1 cellular context compared by ENCODE assay signal in the genomic region with DNA sequence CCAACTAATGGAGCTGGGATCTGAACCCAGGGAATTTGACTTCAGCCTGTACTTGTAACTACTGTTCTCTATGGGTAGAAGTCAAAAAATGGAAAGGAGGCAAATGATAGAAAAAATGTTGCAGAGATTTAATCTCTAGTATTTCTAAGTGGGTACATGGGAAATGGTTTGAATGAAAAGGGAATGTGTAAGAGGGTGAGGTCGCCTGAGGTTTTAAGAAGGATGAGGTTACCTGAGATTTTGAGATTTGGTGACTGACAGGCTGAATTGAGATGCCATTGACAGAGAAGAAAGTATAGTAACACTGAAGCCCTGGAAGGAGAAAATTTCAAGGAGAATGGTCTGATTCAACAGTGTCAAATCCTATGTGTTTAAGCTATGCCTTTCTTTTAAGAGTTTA.
TF ChIP-seq lines count a peak whose summit lies in the region.

No MANE protein-coding gene starts in this region.

TF ChIP-seq in A549, 52 proteins besides CTCF, POLR2A, EP300 and RAD21 (continued from another document):
- TF ChIP-seq HOXB5 (CRISPR knock-in tag; IDR thresholded peaks at IDR 0.05) (no peak), EHMT2 (IDR thresholded peaks at IDR 0.05; ENCODE audit: low read depth) (no peak), FOSL2 (IDR thresholded peaks at IDR 0.05) (no peak), FOSL2 (CRISPR knock-in tag; IDR thresholded peaks at IDR 0.05) (no peak), CEBPB (IDR thresholded peaks at IDR 0.05) (no peak), RNF2 (IDR thresholded peaks at IDR 0.05; ENCODE audit: borderline replicate concordance, low read depth) (no peak), BHLHE40 (IDR thresholded peaks at IDR 0.05; ENCODE audit: low read depth, low read length) (no peak), POLR2AphosphoS2 (conservative IDR thresholded peaks at IDR 0.05; ENCODE audit: low read length) (no peak), GATA3 (IDR thresholded peaks at IDR 0.05; ENCODE audit: borderline replicate concordance) (no peak), CHD4 (IDR thresholded peaks at IDR 0.05; ENCODE audit: borderline replicate concordance) (no peak)
- TF ChIP-seq, protein P1, sequence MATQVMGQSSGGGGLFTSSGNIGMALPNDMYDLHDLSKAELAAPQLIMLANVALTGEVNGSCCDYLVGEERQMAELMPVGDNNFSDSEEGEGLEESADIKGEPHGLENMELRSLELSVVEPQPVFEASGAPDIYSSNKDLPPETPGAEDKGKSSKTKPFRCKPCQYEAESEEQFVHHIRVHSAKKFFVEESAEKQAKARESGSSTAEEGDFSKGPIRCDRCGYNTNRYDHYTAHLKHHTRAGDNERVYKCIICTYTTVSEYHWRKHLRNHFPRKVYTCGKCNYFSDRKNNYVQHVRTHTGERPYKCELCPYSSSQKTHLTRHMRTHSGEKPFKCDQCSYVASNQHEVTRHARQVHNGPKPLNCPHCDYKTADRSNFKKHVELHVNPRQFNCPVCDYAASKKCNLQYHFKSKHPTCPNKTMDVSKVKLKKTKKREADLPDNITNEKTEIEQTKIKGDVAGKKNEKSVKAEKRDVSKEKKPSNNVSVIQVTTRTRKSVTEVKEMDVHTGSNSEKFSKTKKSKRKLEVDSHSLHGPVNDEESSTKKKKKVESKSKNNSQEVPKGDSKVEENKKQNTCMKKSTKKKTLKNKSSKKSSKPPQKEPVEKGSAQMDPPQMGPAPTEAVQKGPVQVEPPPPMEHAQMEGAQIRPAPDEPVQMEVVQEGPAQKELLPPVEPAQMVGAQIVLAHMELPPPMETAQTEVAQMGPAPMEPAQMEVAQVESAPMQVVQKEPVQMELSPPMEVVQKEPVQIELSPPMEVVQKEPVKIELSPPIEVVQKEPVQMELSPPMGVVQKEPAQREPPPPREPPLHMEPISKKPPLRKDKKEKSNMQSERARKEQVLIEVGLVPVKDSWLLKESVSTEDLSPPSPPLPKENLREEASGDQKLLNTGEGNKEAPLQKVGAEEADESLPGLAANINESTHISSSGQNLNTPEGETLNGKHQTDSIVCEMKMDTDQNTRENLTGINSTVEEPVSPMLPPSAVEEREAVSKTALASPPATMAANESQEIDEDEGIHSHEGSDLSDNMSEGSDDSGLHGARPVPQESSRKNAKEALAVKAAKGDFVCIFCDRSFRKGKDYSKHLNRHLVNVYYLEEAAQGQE (IDR thresholded peaks at IDR 0.05), result no peak
- TF ChIP-seq, protein P2, sequence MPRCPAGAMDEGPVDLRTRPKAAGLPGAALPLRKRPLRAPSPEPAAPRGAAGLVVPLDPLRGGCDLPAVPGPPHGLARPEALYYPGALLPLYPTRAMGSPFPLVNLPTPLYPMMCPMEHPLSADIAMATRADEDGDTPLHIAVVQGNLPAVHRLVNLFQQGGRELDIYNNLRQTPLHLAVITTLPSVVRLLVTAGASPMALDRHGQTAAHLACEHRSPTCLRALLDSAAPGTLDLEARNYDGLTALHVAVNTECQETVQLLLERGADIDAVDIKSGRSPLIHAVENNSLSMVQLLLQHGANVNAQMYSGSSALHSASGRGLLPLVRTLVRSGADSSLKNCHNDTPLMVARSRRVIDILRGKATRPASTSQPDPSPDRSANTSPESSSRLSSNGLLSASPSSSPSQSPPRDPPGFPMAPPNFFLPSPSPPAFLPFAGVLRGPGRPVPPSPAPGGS (IDR thresholded peaks at IDR 0.05), result no peak
- TF ChIP-seq, protein P3, sequence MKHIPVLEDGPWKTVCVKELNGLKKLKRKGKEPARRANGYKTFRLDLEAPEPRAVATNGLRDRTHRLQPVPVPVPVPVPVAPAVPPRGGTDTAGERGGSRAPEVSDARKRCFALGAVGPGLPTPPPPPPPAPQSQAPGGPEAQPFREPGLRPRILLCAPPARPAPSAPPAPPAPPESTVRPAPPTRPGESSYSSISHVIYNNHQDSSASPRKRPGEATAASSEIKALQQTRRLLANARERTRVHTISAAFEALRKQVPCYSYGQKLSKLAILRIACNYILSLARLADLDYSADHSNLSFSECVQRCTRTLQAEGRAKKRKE (CRISPR knock-in tag; IDR thresholded peaks at IDR 0.05; ENCODE audit: low read depth), result no peak
